Comparison of ENCODE assay signal across 1 cellular context in genomic region chr7:134078991-134079390, GRCh38.
TF ChIP-seq lines count a peak whose summit lies in the region.

No MANE protein-coding gene starts in this region.

TF ChIP-seq in K562, 482 proteins besides CTCF, POLR2A, EP300 and RAD21 (continued from another document):
- TF ChIP-seq ZBTB40 (IDR thresholded peaks at IDR 0.05) (peak; percentile 70), ZBTB40 (CRISPR knock-in tag; IDR thresholded peaks at IDR 0.05) (no peak), TEAD2 (tag; IDR thresholded peaks at IDR 0.05) (no peak), ZBTB11 (CRISPR knock-in tag; IDR thresholded peaks at IDR 0.05) (peak in 2 of 3 experiments; percentile 28 to 80; a peak in 2 of 6 replicates)
TF ChIP-seq in K562: peak in this region for 5.
